ENCODE assay signal across 25 cellular contexts in genomic region chr14:61847861-61848260, GRCh38. TPM values are rescaled to one million over a fixed set of nuclear protein-coding genes. Genes with fewer than 3 reads are reported as not detected.
"Had no signal": no experiment of that assay in that cellular context is flagged by ENCODE, and none has a peak within 500 bp of the region (broad histone marks: within the 10 kb centered on the region; RNA-seq: fewer than 3 reads in every experiment).

No MANE protein-coding gene starts in this region.

- H3K4me3 ChIP-seq: colonic mucosa, coronary artery, dorsolateral prefrontal cortex, esophagus muscularis mucosa, esophagus squamous epithelium, gastrocnemius medialis, gastroesophageal sphincter, heart left ventricle, heart right ventricle had no signal

- DNase-seq: colonic mucosa; cortex of kidney; dermis blood vessel endothelial cell; dorsolateral prefrontal cortex; effector CD4-positive, alpha-beta T cell; effector memory CD4-positive, alpha-beta T cell; effector memory CD8-positive, alpha-beta T cell; endodermal cell; erythroblast; esophagus squamous epithelium; foreskin fibroblast; foreskin keratinocyte; foreskin melanocyte; gastrocnemius medialis; glutamatergic neuron; head of caudate nucleus; heart left ventricle; heart right ventricle had no signal

- H3K27ac ChIP-seq: colonic mucosa, coronary artery, dorsolateral prefrontal cortex, epithelial cell of prostate, esophagus muscularis mucosa, esophagus squamous epithelium, foreskin keratinocyte, gastrocnemius medialis, gastroesophageal sphincter, heart left ventricle, heart right ventricle had no signal

- H3K4me1 ChIP-seq: colonic mucosa, esophagus muscularis mucosa, esophagus squamous epithelium, foreskin keratinocyte, gastrocnemius medialis, gastroesophageal sphincter, heart left ventricle, heart right ventricle had no signal

- H3K27me3 ChIP-seq: colonic mucosa, dorsolateral prefrontal cortex, esophagus muscularis mucosa, gastroesophageal sphincter, heart left ventricle had no signal

- H3K36me3 ChIP-seq: colonic mucosa, esophagus muscularis mucosa, esophagus squamous epithelium, gastrocnemius medialis, gastroesophageal sphincter, heart left ventricle, heart right ventricle had no signal

- ATAC-seq: effector memory CD8-positive, alpha-beta T cell; foreskin keratinocyte; gastrocnemius medialis; gastroesophageal sphincter; heart left ventricle; heart right ventricle had no signal

- H3K9me3 ChIP-seq: colonic mucosa, gastrocnemius medialis had no signal

- FAIRE-seq: colon, endometrium, endothelial cell of umbilical vein had no signal

RNA-seq across cellular contexts. Expression of gene SYT16, which starts 35.4 kb away (rescaled TPM):
- total RNA-seq: gastrocnemius medialis had no signal
- polyA plus RNA-seq: heart left ventricle had no signal
